ENCODE assay signal across 15 cellular contexts in the genomic region with DNA sequence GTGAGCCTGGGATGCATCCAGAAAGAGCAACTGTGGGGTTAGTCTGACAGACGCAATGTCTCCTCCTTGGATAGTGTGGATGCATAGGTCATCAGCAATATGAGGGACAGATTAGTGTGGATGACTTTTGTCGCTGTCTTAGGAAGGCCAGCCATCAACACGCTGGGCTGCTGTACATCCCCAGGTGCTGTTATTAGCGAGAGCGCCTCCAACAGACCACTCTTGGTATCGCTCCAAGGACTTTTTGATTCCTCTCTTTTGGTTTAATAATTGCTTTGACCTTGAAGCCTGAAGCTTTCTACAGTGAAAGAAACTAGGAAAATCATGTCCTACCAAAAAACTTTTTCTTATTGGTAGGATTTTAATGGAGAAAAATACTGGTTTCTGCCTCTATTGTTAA.
DNase-seq lines count a peak whose midpoint lies in the region; ATAC-seq and TF ChIP-seq lines count a peak whose summit lies in the region.
"Had no signal": no experiment of that assay in that cellular context is flagged by ENCODE, and none has a peak within 500 bp of the region (broad histone marks: within the 10 kb centered on the region; RNA-seq: fewer than 3 reads in every experiment).

No MANE protein-coding gene starts in this region.

- TF ChIP-seq CTCF in GM12865 (IDR thresholded peaks at IDR 0.05; ENCODE audit: insufficient read depth, low read depth, low read length, missing control alignments) (peak; percentile 31), OCI-LY7 (conservative IDR thresholded peaks at IDR 0.05; ENCODE audit: low read length) (peak; percentile 80)

- peaks cover 25% of the 10 kb centered on the region for H4K20me1 ChIP-seq in OCI-LY7 (ENCODE audit: insufficient read depth, low read length)

- intact Hi-C loops in OCI-LY7 (cut with micrococcal nuclease; ENCODE audit: unreplicated experiment): no loop called here

- no peak for DNase-seq in GM12865 (ENCODE audit: low read depth)
- no peak for DNase-seq in OCI-LY7 (ENCODE audit: low spot score)
- peak; percentile 52 to 56 for DNase-seq in erythroblast (lab: John Stamatoyannopoulos, UW)
- DNase-seq in retina: no peak
- no peak for DNase-seq in NCI-H748 (lab: John Stamatoyannopoulos, UW; ENCODE audit: unreplicated experiment)
- DNase-seq: activated CD4-positive, alpha-beta T cell treated with anti-CD3 and anti-CD28 coated beads, Interleukin-2, amount 50 U/mL, for 48 hours; activated naive CD4-positive, alpha-beta T cell treated with Interleukin-2 at 50 U/mL for 16 hours; midbrain; NCI-H2171 treated with DMSO at 0.1 percent for 48 hours; PC-9; T-helper 2 cell had no signal

- peaks cover 9% of the 10 kb centered on the region for H3K4me1 ChIP-seq in OCI-LY7 (ENCODE audit: insufficient read depth, low read length, poor library complexity, severe bottlenecking)

- POLR2A ChIA-PET in OCI-LY7 (lab: Charles Lee): no interaction called here

- no peaks in the 10 kb centered on the region for H3K9me3 ChIP-seq in OCI-LY7 (ENCODE audit: low read length)
- H3K9me3 ChIP-seq: right atrium auricular region had no signal

- H3K36me3 ChIP-seq in OCI-LY7 (ENCODE audit: insufficient read depth, low read length): peaks cover 92% of the 10 kb centered on the region
- H3K36me3 ChIP-seq: right atrium auricular region had no signal

- H3K27ac Mint-ChIP-seq in stimulated activated memory B cell treated with anti-CD40 and anti-IgM and Interleukin-4, amounts not matched to agents 10 μg/mL and 1 μg/mL and 100 μg/mL, for 72 hours: peak overlapping the region; percentile 43

- peaks cover 34% of the 10 kb centered on the region for H3K36me3 Mint-ChIP-seq in stimulated activated memory B cell treated with anti-CD40 and anti-IgM and Interleukin-4, amounts not matched to agents 10 μg/mL and 1 μg/mL and 100 μg/mL, for 72 hours

- no peaks in the 10 kb centered on the region for H3K9me3 Mint-ChIP-seq in stimulated activated memory B cell treated with anti-CD40 and anti-IgM and Interleukin-4, amounts not matched to agents 10 μg/mL and 1 μg/mL and 100 μg/mL, for 72 hours

- H3K27me3 Mint-ChIP-seq in stimulated activated memory B cell treated with anti-CD40 and anti-IgM and Interleukin-4, amounts not matched to agents 10 μg/mL and 1 μg/mL and 100 μg/mL, for 72 hours: no peaks in the 10 kb centered on the region

- no peak overlapping the region for H2AFZ ChIP-seq in OCI-LY7 (ENCODE audit: low read length)
- H2AFZ ChIP-seq: PC-9 had no signal

- no peak for TF ChIP-seq POLR2A in erythroblast (IDR thresholded peaks at IDR 0.05; ENCODE audit: low read length)

- H3K9me2 ChIP-seq in OCI-LY7 (ENCODE audit: insufficient read depth, low read length): no peaks in the 10 kb centered on the region

- BruUV-seq in OCI-LY7 (replicated peaks; lab: Mats Ljungman, UMichigan): no TSS peak

- H3K27ac ChIP-seq in OCI-LY7 (ENCODE audit: low read depth, low read length, poor library complexity, severe bottlenecking): no peak overlapping the region
- H3K27ac ChIP-seq: PC-9 had no signal

- CTCF ChIA-PET in OCI-LY7 (lab: Charles Lee; ENCODE audit: unreplicated experiment): no interaction called here

- no peak for ATAC-seq in stimulated activated memory B cell treated with anti-CD40 and anti-IgM and Interleukin-4, amounts not matched to agents 10 μg/mL and 1 μg/mL and 100 μg/mL, for 72 hours
- no peak for ATAC-seq in GM21723 (IDR thresholded peaks at IDR 0.05; ENCODE audit: unreplicated experiment)
- ATAC-seq: esophagus mucosa had no signal

- H3K4me3 Mint-ChIP-seq in stimulated activated memory B cell treated with anti-CD40 and anti-IgM and Interleukin-4, amounts not matched to agents 10 μg/mL and 1 μg/mL and 100 μg/mL, for 72 hours: no peak overlapping the region

- H3K4me3 ChIP-seq in GM12865 (ENCODE audit: low read depth, low read length): no peak overlapping the region
- H3K4me3 ChIP-seq in OCI-LY7 (ENCODE audit: low read depth, low read length, poor library complexity, severe bottlenecking): no peak overlapping the region
- H3K4me3 ChIP-seq: PC-9, right atrium auricular region had no signal

- no peak overlapping the region for H3K4me2 ChIP-seq in OCI-LY7 (ENCODE audit: low read length)
- H3K4me2 ChIP-seq: PC-9 had no signal

- peaks cover 100% of the 10 kb centered on the region for H3K79me2 ChIP-seq in OCI-LY7 (ENCODE audit: insufficient read depth, low read depth, low read length)

- peaks cover 70% of the 10 kb centered on the region for H3K4me1 Mint-ChIP-seq in stimulated activated memory B cell treated with anti-CD40 and anti-IgM and Interleukin-4, amounts not matched to agents 10 μg/mL and 1 μg/mL and 100 μg/mL, for 72 hours

Comparison
In these comparisons a context has a peak if more than half of its experiments do, and no peak if none do; other contexts are left out.
1. DNase-seq: peak in erythroblast (2 of 2); none in GM12865 (single experiment), OCI-LY7 (single experiment), retina (single experiment) and NCI-H748 (single experiment).